ENCODE assay signal across 33 cellular contexts in genomic region chr1:23227806-23228205, GRCh38. TPM values are rescaled to one million over a fixed set of nuclear protein-coding genes. Genes with fewer than 3 reads are reported as not detected.
"Had no signal": no experiment of that assay in that cellular context is flagged by ENCODE, and none has a peak within 500 bp of the region (broad histone marks: within the 10 kb centered on the region; RNA-seq: fewer than 3 reads in every experiment).

No MANE protein-coding gene starts in this region.

- H3K4me3 ChIP-seq: adrenal gland, breast epithelium, cardiac muscle cell, esophagus muscularis mucosa, gastroesophageal sphincter, heart right ventricle had no signal

- H3K9me3 ChIP-seq: adrenal gland, breast epithelium had no signal

- DNase-seq: activated B cell treated with CpG ODN at 0.5 μM for 24 hours; activated CD4-positive, alpha-beta T cell treated with anti-CD3 and anti-CD28 coated beads for 48 hours; activated CD4-positive, alpha-beta T cell treated with anti-CD3 and anti-CD28 coated beads, Interleukin-2, amount 50 U/mL, for 1 hour; activated CD4-positive, alpha-beta T cell treated with anti-CD3 and anti-CD28 coated beads, Interleukin-2, amount 50 U/mL, for 48 hours; activated CD8-positive, alpha-beta memory T cell treated with anti-CD3 and anti-CD28 coated beads for 24 hours; activated CD8-positive, alpha-beta T cell treated with anti-CD3 and anti-CD28 coated beads for 36 hours; activated effector memory CD4-positive, alpha-beta T cell treated with anti-CD3 and anti-CD28 coated beads, Interleukin-2, amount 50 U/mL, for 16 hours; activated naive CD4-positive, alpha-beta T cell treated with anti-CD3 and anti-CD28 coated beads for 36 hours; activated naive CD8-positive, alpha-beta T cell treated with anti-CD3 and anti-CD28 coated beads for 36 hours; activated naive CD8-positive, alpha-beta T cell treated with anti-CD3 and anti-CD28 coated beads, Interleukin-2, amount 50 U/mL, for 24 hours; activated T-cell treated with anti-CD3 and anti-CD28 coated beads, Interleukin-2, amount 50 U/mL, for 1 hour; activated T-cell treated with anti-CD3 and anti-CD28 coated beads, Interleukin-2, amount 50 U/mL, for 48 hours; adrenal gland; amygdala; aorta; cortex of kidney; dermis blood vessel endothelial cell; effector CD4-positive, alpha-beta T cell; effector memory CD8-positive, alpha-beta T cell; erythroblast; foreskin melanocyte; heart right ventricle; T-helper 1 cell; T-helper 17 cell; T1000; WERI-Rb-1 had no signal

- H3K27me3 ChIP-seq: adrenal gland, breast epithelium, cardiac muscle cell had no signal

- H3K36me3 ChIP-seq: adrenal gland, breast epithelium, cardiac muscle cell, esophagus muscularis mucosa, gastroesophageal sphincter, heart right ventricle, WERI-Rb-1 had no signal

- H3K27ac ChIP-seq: adrenal gland, breast epithelium, cardiac muscle cell, esophagus muscularis mucosa, gastroesophageal sphincter, heart right ventricle, WERI-Rb-1 had no signal

- ATAC-seq: activated CD4-positive, CD25-positive, alpha-beta regulatory T cell treated with anti-CD3 and anti-CD28 coated beads, Interleukin-2, amount 50 U/mL, for 24 hours; activated CD8-positive, alpha-beta T cell treated with anti-CD3 and anti-CD28 coated beads for 36 hours; activated naive CD8-positive, alpha-beta T cell treated with anti-CD3 and anti-CD28 coated beads, Interleukin-2, amount 50 U/mL, for 24 hours; effector memory CD8-positive, alpha-beta T cell; gastroesophageal sphincter; heart right ventricle; T-helper 17 cell had no signal

- H3K4me1 ChIP-seq: adrenal gland, gastroesophageal sphincter had no signal

RNA-seq across cellular contexts. Expression of gene HTR1D, which starts 10.5 kb away (rescaled TPM):
- total RNA-seq: activated B cell treated with CpG ODN at 0.5 μM for 24 hours; activated CD8-positive, alpha-beta T cell treated with anti-CD3 and anti-CD28 coated beads for 36 hours; activated naive CD4-positive, alpha-beta T cell treated with anti-CD3 and anti-CD28 coated beads for 36 hours; activated naive CD8-positive, alpha-beta T cell treated with anti-CD3 and anti-CD28 coated beads for 36 hours; activated T-helper 1 cell treated with anti-CD3 and anti-CD28 coated beads, Interleukin-12 subunit alpha, Interleukin-12 subunit beta, Interleukin-2, Interleukin-4 antibody, amounts not matched to agents 30 ng/mL and 10 ng/mL and 1 ng/mL, durations not matched to agents 14 hours and 24 hours and 36 hours; activated T-helper 2 cell treated with anti-CD3 and anti-CD28 coated beads, Interferon-gamma antibody, Interleukin-2, Interleukin-4, amounts not matched to agents 10 μg/mL and 5 μg/mL and 100 μg/mL, durations not matched to agents 14 hours and 24 hours and 36 hours; adrenal gland; aorta; breast epithelium; esophagus muscularis mucosa; heart right ventricle; T-helper 17 cell had no signal
